In the genomic region with DNA sequence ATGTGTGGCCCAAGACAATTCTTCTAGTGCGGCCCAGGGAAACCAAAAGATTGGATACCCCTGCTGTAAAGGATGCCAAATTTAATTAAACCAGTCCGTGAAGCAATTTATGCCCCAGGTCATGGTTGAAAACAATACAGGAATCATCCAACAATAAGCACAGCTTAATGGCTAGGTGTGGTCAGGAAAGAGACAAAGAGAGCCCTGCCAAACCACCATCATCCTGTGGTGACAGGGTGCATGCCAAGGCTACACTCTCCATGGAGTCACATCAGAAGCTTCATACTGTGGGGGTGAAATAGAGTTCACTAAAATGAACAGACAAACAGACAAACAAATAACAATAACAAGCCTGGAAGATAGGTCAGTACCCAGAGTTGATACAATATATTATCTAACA, we compare ENCODE assay signal across 27 cellular contexts.
DNase-seq lines count a peak whose midpoint lies in the region; ATAC-seq and TF ChIP-seq lines count a peak whose summit lies in the region.
"Had no signal": no experiment of that assay in that cellular context is flagged by ENCODE, and none has a peak within 500 bp of the region (broad histone marks: within the 10 kb centered on the region; RNA-seq: fewer than 3 reads in every experiment).

No MANE protein-coding gene starts in this region.

- no peak overlapping the region for H3K4me3 ChIP-seq in mammary epithelial cell (replicated peaks in 1 of 3; ENCODE audit: insufficient read depth in 1 of 3, low read depth in 2 of 3, low read length in 3 of 3)
- H3K4me3 ChIP-seq in H7 (ENCODE audit: insufficient read depth, low read depth, low read length): no peak overlapping the region
- H3K4me3 ChIP-seq: coronary artery, heart right ventricle, lung, ovary, SJCRH30, thyroid gland had no signal

- H3K27me3 ChIP-seq in mammary epithelial cell (ENCODE audit: insufficient read depth, low read length) (no peaks in the 10 kb centered on the region), H7 (ENCODE audit: control insufficient read depth, insufficient read depth, low read length) (no peaks in the 10 kb centered on the region)
- H3K27me3 ChIP-seq: foreskin keratinocyte, heart right ventricle, ovary, SJCRH30, thyroid gland had no signal

- no TSS peak for BruUV-seq in mammary epithelial cell (replicated peaks; lab: Mats Ljungman, UMichigan)

- peaks cover 2 to 7% of the 10 kb centered on the region in 2 donors for H3K36me3 Mint-ChIP-seq in activated T-cell treated with anti-CD3 and anti-CD28 coated beads, Interleukin-2, amount 50 U/mL, for 72 hours (ENCODE audit: insufficient read depth in 2 of 2)

- no peak overlapping the region for H3K4me2 ChIP-seq in mammary epithelial cell (ENCODE audit: insufficient read depth, low read depth, low read length)

- H3K79me2 ChIP-seq in mammary epithelial cell (ENCODE audit: insufficient read depth, low read length): no peaks in the 10 kb centered on the region

- H3K9me3 ChIP-seq in mammary epithelial cell (replicated peaks; ENCODE audit: insufficient read depth, low read length): no peaks in the 10 kb centered on the region
- H3K9me3 ChIP-seq: SJCRH30, thyroid gland had no signal

- in situ Hi-C loops in mammary epithelial cell (cut with MboI; ENCODE audit: low sequenced_read_pairs in 2 of 2) (loop anchor here in 1 of 2 donors (25.0 kb wide), 1 partner anchor 1258 kb away; no protein-coding TSS in a partner anchor), ACHN (cut with HindIII; ENCODE audit: low pct_ligation_motif_present, low pct_unique_long_range_greater_than_20kb, low sequenced_read_pairs) (no loop called here)

- no peak for TF ChIP-seq CTCF in mammary epithelial cell (conservative IDR thresholded peaks at IDR 0.05 in 1 of 2, IDR thresholded peaks at IDR 0.05 in 1 of 2; ENCODE audit: extremely low read depth in 1 of 2, insufficient read depth in 1 of 2, low read depth in 1 of 2, low read length in 2 of 2)

- H3K27me3 Mint-ChIP-seq in activated T-cell treated with anti-CD3 and anti-CD28 coated beads, Interleukin-2, amount 50 U/mL, for 72 hours (ENCODE audit: low read depth): no peaks in the 10 kb centered on the region
- H3K27me3 Mint-ChIP-seq: stimulated activated naive CD8-positive, alpha-beta T cell treated with anti-CD3 and anti-CD28 coated beads, Interleukin-15, amount 100 ng/mL, for 72 hours had no signal

- peaks cover 20% of the 10 kb centered on the region for H3K4me1 ChIP-seq in mammary epithelial cell (ENCODE audit: insufficient read depth, low read length)
- H3K4me1 ChIP-seq: Caco-2, foreskin keratinocyte, SJCRH30, thyroid gland had no signal

- ATAC-seq in activated T-cell treated with anti-CD3 and anti-CD28 coated beads, Interleukin-2, amount 50 U/mL, for 72 hours (replicated peaks in 1 of 2): no peak
- ATAC-seq in activated CD4-positive, CD25-positive, alpha-beta regulatory T cell treated with anti-CD3 and anti-CD28 coated beads, Interleukin-2, amount 50 U/mL, for 24 hours: no peak
- ATAC-seq: activated T-cell treated with anti-CD3 and anti-CD28 coated beads, Interleukin-2, amount 50 U/mL, for 4 hours; foreskin keratinocyte; heart right ventricle; stimulated activated naive CD8-positive, alpha-beta T cell treated with anti-CD3 and anti-CD28 coated beads, Interleukin-15, amount 100 ng/mL, for 72 hours had no signal

- intact Hi-C loops in mammary epithelial cell (cut with micrococcal nuclease): no loop called here

- DNase-seq in activated T-cell treated with anti-CD3 and anti-CD28 coated beads, Interleukin-2, amount 50 U/mL, for 72 hours: no peak
- no peak for DNase-seq in activated T-cell treated with anti-CD3 and anti-CD28 coated beads, Interleukin-2, amount 50 U/mL, for 1 hour
- DNase-seq in M059J (ENCODE audit: low read depth) (peak; percentile 74), mammary epithelial cell (peak; percentile 64), NCI-H1930 (lab: John Stamatoyannopoulos, UW) (no peak), H7 (no peak), ACHN (no peak)
- DNase-seq: activated T-cell treated with anti-CD3 and anti-CD28 coated beads, Interleukin-2, amount 50 U/mL, for 4 hours; amygdala; C1 segment of cervical spinal cord; Caco-2; DMS79 treated with DMSO at 0.1 percent for 48 hours; effector memory CD4-positive, alpha-beta T cell; foreskin keratinocyte; heart right ventricle; NCI-H1105; NCI-H2029 treated with DMSO at 0.1 percent for 48 hours; NCI-H526 treated with DMSO at 0.1 percent for 48 hours; ovary; retina; SJCRH30; small intestine; stimulated activated naive CD8-positive, alpha-beta T cell treated with anti-CD3 and anti-CD28 coated beads, Interleukin-15, amount 100 ng/mL, for 72 hours; thyroid gland had no signal

- H3K36me3 ChIP-seq in mammary epithelial cell (ENCODE audit: insufficient read depth, low read length) (no peaks in the 10 kb centered on the region), H7 (replicated peaks; ENCODE audit: control insufficient read depth, insufficient read depth, low read length) (no peaks in the 10 kb centered on the region)
- H3K36me3 ChIP-seq: ovary, SJCRH30, thyroid gland had no signal

- no peaks in the 10 kb centered on the region for H4K20me1 ChIP-seq in mammary epithelial cell (ENCODE audit: insufficient read depth, low read length)

- H3K27ac ChIP-seq in mammary epithelial cell (ENCODE audit: insufficient read depth, low read depth, low read length): no peak overlapping the region
- H3K27ac ChIP-seq: coronary artery, foreskin keratinocyte, heart right ventricle, ovary, SJCRH30, thyroid gland had no signal

- dilution Hi-C loops in mammary epithelial cell (cut with HindIII; ENCODE audit: low sequenced_read_pairs): no loop called here

- H3K9ac ChIP-seq in mammary epithelial cell (ENCODE audit: insufficient read depth, low read length): no peak overlapping the region

- CTCF ChIA-PET in mammary epithelial cell (lab: Charles Lee; ENCODE audit: low non-redundant PET): no interaction called here

- no peak overlapping the region for H3K4me3 Mint-ChIP-seq in activated T-cell treated with anti-CD3 and anti-CD28 coated beads, Interleukin-2, amount 50 U/mL, for 72 hours
- H3K4me3 Mint-ChIP-seq: activated T-cell treated with anti-CD3 and anti-CD28 coated beads, Interleukin-2, amount 50 U/mL, for 4 hours; stimulated activated naive CD8-positive, alpha-beta T cell treated with anti-CD3 and anti-CD28 coated beads, Interleukin-15, amount 100 ng/mL, for 72 hours had no signal

- no peak overlapping the region for H2AFZ ChIP-seq in mammary epithelial cell (ENCODE audit: low read depth, low read length)

- H3K9me3 Mint-ChIP-seq in activated T-cell treated with anti-CD3 and anti-CD28 coated beads, Interleukin-2, amount 50 U/mL, for 72 hours: peaks cover 0 to 4% of the 10 kb centered on the region in 2 donors

- 6% methylated on average over 2 of the region's 2 CpGs for WGBS in mammary epithelial cell (ENCODE audit: low coverage, missing lambda C conversion rate)

- H3K27ac Mint-ChIP-seq in activated T-cell treated with anti-CD3 and anti-CD28 coated beads, Interleukin-2, amount 50 U/mL, for 72 hours: peak overlapping the region; percentile 50
- H3K27ac Mint-ChIP-seq: stimulated activated naive CD8-positive, alpha-beta T cell treated with anti-CD3 and anti-CD28 coated beads, Interleukin-15, amount 100 ng/mL, for 72 hours had no signal

- H3K4me1 Mint-ChIP-seq in activated T-cell treated with anti-CD3 and anti-CD28 coated beads, Interleukin-2, amount 50 U/mL, for 72 hours (ENCODE audit: low read depth): no peaks in the 10 kb centered on the region
- H3K4me1 Mint-ChIP-seq: stimulated activated naive CD8-positive, alpha-beta T cell treated with anti-CD3 and anti-CD28 coated beads, Interleukin-15, amount 100 ng/mL, for 72 hours had no signal

Comparison
In these comparisons a context has a peak if more than half of its experiments do, and no peak if none do; other contexts are left out.
1. DNase-seq: peak in M059J (single experiment) and mammary epithelial cell (single experiment); none in activated T-cell treated with anti-CD3 and anti-CD28 coated beads, Interleukin-2, amount 50 U/mL, for 72 hours (0 of 2), activated T-cell treated with anti-CD3 and anti-CD28 coated beads, Interleukin-2, amount 50 U/mL, for 1 hour (single experiment), NCI-H1930 (0 of 2), H7 (single experiment) and ACHN (single experiment).